In the genomic region with DNA sequence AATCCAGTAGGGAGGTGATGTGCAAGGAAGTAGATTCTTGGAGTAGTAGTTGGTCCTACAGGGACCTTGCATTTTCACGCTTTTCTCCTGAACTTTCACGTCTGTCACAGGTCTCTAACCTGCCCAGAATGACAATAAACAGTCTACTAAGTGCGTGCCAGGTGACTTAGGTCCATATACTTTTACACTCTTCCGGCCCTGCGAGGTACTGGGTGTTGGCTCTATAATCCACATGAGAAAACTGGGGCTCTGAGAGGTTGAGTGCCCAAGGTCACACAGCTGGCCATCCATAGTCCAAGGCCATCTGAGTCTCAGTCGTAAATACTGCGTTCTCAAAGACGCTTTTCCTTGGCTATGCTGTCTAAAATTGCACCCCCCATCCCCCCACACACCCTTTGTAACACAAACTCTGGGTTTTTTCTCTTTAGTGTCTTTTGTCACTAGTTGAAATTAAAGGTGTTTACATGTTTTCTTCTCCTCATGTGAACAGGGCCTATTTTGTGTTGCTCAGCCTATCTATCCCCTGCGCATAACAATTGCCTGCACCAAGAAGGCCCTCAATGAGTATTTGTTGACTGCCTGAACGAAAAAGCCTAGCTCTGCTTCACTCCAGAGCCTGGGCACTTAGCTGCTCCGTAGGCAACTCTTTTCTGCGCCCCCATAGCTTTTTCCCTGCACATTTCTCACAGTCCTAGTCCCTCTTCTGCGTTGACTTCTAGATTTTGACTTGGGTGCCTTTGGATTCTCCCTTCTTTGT, we compare ENCODE assay signal across 8 cellular contexts. TPM values are rescaled to one million over a fixed set of nuclear protein-coding genes. Genes with fewer than 3 reads are reported as not detected.
DNase-seq lines count a peak whose midpoint lies in the region; ATAC-seq and TF ChIP-seq lines count a peak whose summit lies in the region.

No MANE protein-coding gene starts in this region.

- H3K9me2 ChIP-seq in neural cell (ENCODE audit: insufficient read depth, low read length), result no peaks in the 10 kb centered on the region

- peak overlapping the region; percentile 55 for H3K27ac ChIP-seq in OCI-LY3 (ENCODE audit: low read length)
- peak overlapping the region; percentile 64 for H3K27ac ChIP-seq in neural cell (ENCODE audit: low read length)

- TF ChIP-seq CTCF in AG04449 (IDR thresholded peaks at IDR 0.05; ENCODE audit: insufficient read depth, low read length, missing control alignments), result no peak
- no peak for TF ChIP-seq CTCF in OCI-LY3 (IDR thresholded peaks at IDR 0.05; ENCODE audit: low read depth, low read length)
- TF ChIP-seq CTCF in neural cell (IDR thresholded peaks at IDR 0.05; ENCODE audit: poor library complexity, severe bottlenecking), result no peak

- peaks cover 48% of the 10 kb centered on the region for H4K20me1 ChIP-seq in OCI-LY3 (ENCODE audit: insufficient read depth, low read length)
- H4K20me1 ChIP-seq in neural cell (ENCODE audit: insufficient read depth), result no peaks in the 10 kb centered on the region

- H3K9ac ChIP-seq in OCI-LY3 (ENCODE audit: low read length) (peak overlapping the region; percentile 98), endocrine pancreas (ENCODE audit: control insufficient read depth, insufficient read depth, low read length) (peak overlapping the region; percentile 98), neural cell (ENCODE audit: low read length) (peak overlapping the region; percentile 87)

- H2AFZ ChIP-seq in OCI-LY3 (ENCODE audit: low read depth, low read length) (peak overlapping the region; percentile 64; the same call in 1 of the 2 replicates), neural cell (ENCODE audit: low read depth, low read length) (peak overlapping the region; percentile 57)

- TF ChIP-seq RAD21 in neural cell (conservative IDR thresholded peaks at IDR 0.05), result no peak

- POLR2A ChIA-PET in AG04449 (lab: Yijun Ruan, JAX), result no interaction called here

- H3K79me2 ChIP-seq in OCI-LY3 (ENCODE audit: low read length) (peaks cover 59% of the 10 kb centered on the region), neural cell (replicated peaks; ENCODE audit: insufficient read depth, low read length) (peaks cover 53% of the 10 kb centered on the region)

- H3K36me3 ChIP-seq in OCI-LY3 (replicated peaks; ENCODE audit: low read depth, low read length), result peaks cover 45% of the 10 kb centered on the region
- H3K36me3 ChIP-seq in endocrine pancreas (ENCODE audit: control insufficient read depth, insufficient read depth, low read length), result no peaks in the 10 kb centered on the region
- peaks cover 10% of the 10 kb centered on the region for H3K36me3 ChIP-seq in neural cell (ENCODE audit: insufficient read depth, low read length)

- H3K4me3 ChIP-seq in AG04449 (ENCODE audit: low read depth, low read length), result peak overlapping the region; percentile 68
- H3K4me3 ChIP-seq in OCI-LY3 (ENCODE audit: low read length), result peak overlapping the region; percentile 92
- peak overlapping the region; percentile 95 for H3K4me3 ChIP-seq in endocrine pancreas (ENCODE audit: control insufficient read depth, insufficient read depth, low read length)
- peak overlapping the region; percentile 83 for H3K4me3 ChIP-seq in neural cell (ENCODE audit: low read length)

- peak; percentile 9 for ATAC-seq in GM21367 (IDR thresholded peaks at IDR 0.05; ENCODE audit: unreplicated experiment)

- H3K4me1 ChIP-seq in OCI-LY3 (ENCODE audit: low read length) (peaks cover 10% of the 10 kb centered on the region), endocrine pancreas (ENCODE audit: control insufficient read depth, insufficient read depth, low read length) (peaks cover 4% of the 10 kb centered on the region)

- DNase-seq in AG04449 (ENCODE audit: low read depth, low spot score) (no peak), 8988T (no peak), NOMO-1 treated with DMSO at 0.1 percent for 48 hours (lab: John Stamatoyannopoulos, UW; ENCODE audit: unreplicated experiment) (no peak), GDM1 (lab: John Stamatoyannopoulos, UW) (no peak)

- H3K4me2 ChIP-seq in OCI-LY3 (ENCODE audit: low read length) (peak overlapping the region; percentile 99), neural cell (ENCODE audit: low read length) (peak overlapping the region; percentile 64)

- no peak for TF ChIP-seq EP300 in neural cell (conservative IDR thresholded peaks at IDR 0.05; ENCODE audit: poor library complexity, severe bottlenecking)

- no peaks in the 10 kb centered on the region for H3F3A ChIP-seq in neural cell (ENCODE audit: insufficient read depth, low read length, poor library complexity, severe bottlenecking)

- CTCF ChIA-PET in AG04449 (lab: Yijun Ruan, JAX), result interaction anchor here (1.0 to 2.9 kb wide), 3 partner anchors 10 to 55 kb away, joined by 3 to 18 read pairs (median 3); no protein-coding TSS in a partner anchor

- peaks cover 27% of the 10 kb centered on the region for H3K27me3 ChIP-seq in OCI-LY3 (ENCODE audit: low read depth, low read length)
- H3K27me3 ChIP-seq in endocrine pancreas (ENCODE audit: control insufficient read depth, insufficient read depth, low read length), result no peaks in the 10 kb centered on the region
- no peaks in the 10 kb centered on the region for H3K27me3 ChIP-seq in neural cell (ENCODE audit: insufficient read depth, low read depth, low read length)

- H3K9me3 ChIP-seq in OCI-LY3 (ENCODE audit: insufficient read depth, low read length) (no peaks in the 10 kb centered on the region), endocrine pancreas (ENCODE audit: control insufficient read depth, low read length) (no peaks in the 10 kb centered on the region), neural cell (ENCODE audit: low read length) (no peaks in the 10 kb centered on the region)

TF ChIP-seq in neural cell, 6 proteins besides CTCF, POLR2A, EP300 and RAD21:
- TF ChIP-seq MXI1 (conservative IDR thresholded peaks at IDR 0.05; ENCODE audit: poor library complexity, severe bottlenecking) (no peak), TAF1 (IDR thresholded peaks at IDR 0.05; ENCODE audit: low read depth) (no peak), SMC3 (conservative IDR thresholded peaks at IDR 0.05; ENCODE audit: poor library complexity) (no peak), POLR2AphosphoS5 (IDR thresholded peaks at IDR 0.05) (no peak), EZH2 (IDR thresholded peaks at IDR 0.05; ENCODE audit: borderline replicate concordance, insufficient read depth, low read length, poor library complexity, severe bottlenecking) (no peak)
- TF ChIP-seq, protein P1, sequence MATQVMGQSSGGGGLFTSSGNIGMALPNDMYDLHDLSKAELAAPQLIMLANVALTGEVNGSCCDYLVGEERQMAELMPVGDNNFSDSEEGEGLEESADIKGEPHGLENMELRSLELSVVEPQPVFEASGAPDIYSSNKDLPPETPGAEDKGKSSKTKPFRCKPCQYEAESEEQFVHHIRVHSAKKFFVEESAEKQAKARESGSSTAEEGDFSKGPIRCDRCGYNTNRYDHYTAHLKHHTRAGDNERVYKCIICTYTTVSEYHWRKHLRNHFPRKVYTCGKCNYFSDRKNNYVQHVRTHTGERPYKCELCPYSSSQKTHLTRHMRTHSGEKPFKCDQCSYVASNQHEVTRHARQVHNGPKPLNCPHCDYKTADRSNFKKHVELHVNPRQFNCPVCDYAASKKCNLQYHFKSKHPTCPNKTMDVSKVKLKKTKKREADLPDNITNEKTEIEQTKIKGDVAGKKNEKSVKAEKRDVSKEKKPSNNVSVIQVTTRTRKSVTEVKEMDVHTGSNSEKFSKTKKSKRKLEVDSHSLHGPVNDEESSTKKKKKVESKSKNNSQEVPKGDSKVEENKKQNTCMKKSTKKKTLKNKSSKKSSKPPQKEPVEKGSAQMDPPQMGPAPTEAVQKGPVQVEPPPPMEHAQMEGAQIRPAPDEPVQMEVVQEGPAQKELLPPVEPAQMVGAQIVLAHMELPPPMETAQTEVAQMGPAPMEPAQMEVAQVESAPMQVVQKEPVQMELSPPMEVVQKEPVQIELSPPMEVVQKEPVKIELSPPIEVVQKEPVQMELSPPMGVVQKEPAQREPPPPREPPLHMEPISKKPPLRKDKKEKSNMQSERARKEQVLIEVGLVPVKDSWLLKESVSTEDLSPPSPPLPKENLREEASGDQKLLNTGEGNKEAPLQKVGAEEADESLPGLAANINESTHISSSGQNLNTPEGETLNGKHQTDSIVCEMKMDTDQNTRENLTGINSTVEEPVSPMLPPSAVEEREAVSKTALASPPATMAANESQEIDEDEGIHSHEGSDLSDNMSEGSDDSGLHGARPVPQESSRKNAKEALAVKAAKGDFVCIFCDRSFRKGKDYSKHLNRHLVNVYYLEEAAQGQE (IDR thresholded peaks at IDR 0.05; ENCODE audit: borderline replicate concordance), result no peak

RNA-seq across cellular contexts. Expression of a gene that starts 0.9 kb away (rescaled TPM):
- polyA plus RNA-seq in neural cell, result 109 and 137 TPM in 2 replicates
- polyA minus RNA-seq in neural cell, result 139 and 145 TPM in 2 replicates

RNA-seq across cellular contexts. Expression of a gene that starts 35.3 kb away (rescaled TPM):
- polyA plus RNA-seq in neural cell, result 0.33 and 0.72 TPM in 2 replicates
- polyA minus RNA-seq in neural cell, result 1.3 and 1.5 TPM in 2 replicates
